In genomic region chr2:143171817-143172216, GRCh38 we compare ENCODE assay signal across 1 cellular context.
TF ChIP-seq lines count a peak whose summit lies in the region.

No MANE protein-coding gene starts in this region.

TF ChIP-seq in HCT116, 20 proteins besides CTCF, POLR2A, EP300 and RAD21 (continued from another document):
- TF ChIP-seq REST (IDR thresholded peaks at IDR 0.05; ENCODE audit: low read depth) (no peak), FOSL1 (IDR thresholded peaks at IDR 0.05; ENCODE audit: low read depth) (no peak), SP1 (IDR thresholded peaks at IDR 0.05; ENCODE audit: low read depth) (no peak), ATF3 (IDR thresholded peaks at IDR 0.05) (no peak), ELF1 (IDR thresholded peaks at IDR 0.05; ENCODE audit: borderline replicate concordance, low read depth) (no peak), YY1 (IDR thresholded peaks at IDR 0.05; ENCODE audit: extremely low read depth, insufficient replicate concordance, low read depth, low read length) (no peak), SRF (IDR thresholded peaks at IDR 0.05; ENCODE audit: low read depth) (no peak), SIN3A (IDR thresholded peaks at IDR 0.05; ENCODE audit: low read depth) (no peak), EGR1 (IDR thresholded peaks at IDR 0.05; ENCODE audit: low read depth) (no peak), CBX3 (IDR thresholded peaks at IDR 0.05; ENCODE audit: low read depth) (no peak), MAX (IDR thresholded peaks at IDR 0.05) (no peak), JUND (IDR thresholded peaks at IDR 0.05) (no peak), ZBTB33 (IDR thresholded peaks at IDR 0.05; ENCODE audit: extremely low read depth, insufficient replicate concordance, low read length) (no peak), CEBPB (IDR thresholded peaks at IDR 0.05; ENCODE audit: low read depth) (no peak), EZH2 (IDR thresholded peaks at IDR 0.05) (no peak), EZH2phosphoT487 (IDR thresholded peaks at IDR 0.05; ENCODE audit: borderline replicate concordance) (no peak)
